Comparison of ENCODE assay signal across 18 cellular contexts in genomic region chr13:38674208-38674607, GRCh38. TPM values are rescaled to one million over a fixed set of nuclear protein-coding genes. Genes with fewer than 3 reads are reported as not detected.
DNase-seq lines count a peak whose midpoint lies in the region; ATAC-seq, FAIRE-seq and TF ChIP-seq lines count a peak whose summit lies in the region.
"Had no signal": no experiment of that assay in that cellular context is flagged by ENCODE, and none has a peak within 500 bp of the region (broad histone marks: within the 10 kb centered on the region; RNA-seq: fewer than 3 reads in every experiment).

No MANE protein-coding gene starts in this region.

- no peak overlapping the region for H2BK120ac ChIP-seq in mesenchymal stem cell (ENCODE audit: low read depth, low read length)

- H3K27ac ChIP-seq in mesenchymal stem cell (ENCODE audit: low read length, poor library complexity, severe bottlenecking) (no peak overlapping the region), small intestine (ENCODE audit: low read depth in 1 of 2, low read length in 1 of 2) (no peak overlapping the region)
- H3K27ac ChIP-seq: C4-2B, RWPE1 had no signal

- H3K4me3 Mint-ChIP-seq in osteocyte (ENCODE audit: unreplicated experiment): no peak overlapping the region
- H3K4me3 Mint-ChIP-seq in stimulated activated naive CD8-positive, alpha-beta T cell treated with anti-CD3 and anti-CD28 coated beads, Interleukin-15, amount 100 ng/mL, for 72 hours: no peak overlapping the region

- no peaks in the 10 kb centered on the region for H3K79me1 ChIP-seq in mesenchymal stem cell (replicated peaks; ENCODE audit: low read length, poor library complexity, severe bottlenecking)

- no peak overlapping the region for H2AFZ ChIP-seq in mesenchymal stem cell (ENCODE audit: low read depth, low read length)

- no peak overlapping the region for H3K4me2 ChIP-seq in mesenchymal stem cell (ENCODE audit: low read length, poor library complexity, severe bottlenecking)

- no peak for FAIRE-seq in small intestine (lab: Jason Lieb, UNC)
- FAIRE-seq: G401.6, H54 had no signal

- DNase-seq in DMS53 (lab: John Stamatoyannopoulos, UW) (peak; percentile 95), M059J (ENCODE audit: low read depth) (peak; percentile 15), RPMI7951 (ENCODE audit: low read depth) (peak; percentile 10), mesenchymal stem cell (no peak), osteocyte (ENCODE audit: extremely low spot score, unreplicated experiment) (no peak), small intestine (no peak)
- no peak for DNase-seq in stimulated activated naive CD8-positive, alpha-beta T cell treated with anti-CD3 and anti-CD28 coated beads, Interleukin-15, amount 100 ng/mL, for 72 hours
- DNase-seq: ACHN, NCI-H1694 treated with DMSO at 0.1 percent for 48 hours, NCI-H446, NCI-H774, SIG-M5 had no signal

- H3K14ac ChIP-seq in mesenchymal stem cell (ENCODE audit: low read length in 2 of 2): no peak overlapping the region

- H3K9ac ChIP-seq in mesenchymal stem cell (ENCODE audit: low read length): no peak overlapping the region

- H3K27me3 ChIP-seq in mesenchymal stem cell (ENCODE audit: control insufficient read depth in 1 of 2, insufficient read depth in 1 of 2, low read length in 2 of 2) (peaks cover 5 to 15% of the 10 kb centered on the region in 2 experiments), small intestine (ENCODE audit: control insufficient read depth in 2 of 2, insufficient read depth in 2 of 2, low read length in 2 of 2) (no peaks in the 10 kb centered on the region)

- H2AK5ac ChIP-seq in mesenchymal stem cell (ENCODE audit: low read length, severe bottlenecking): no peak overlapping the region

- no peak overlapping the region for H3K27ac Mint-ChIP-seq in osteocyte (ENCODE audit: unreplicated experiment)
- H3K27ac Mint-ChIP-seq in stimulated activated naive CD8-positive, alpha-beta T cell treated with anti-CD3 and anti-CD28 coated beads, Interleukin-15, amount 100 ng/mL, for 72 hours: peak overlapping the region in 1 of 2 donors; percentile 45

- no peaks in the 10 kb centered on the region for H3K4me1 Mint-ChIP-seq in osteocyte (ENCODE audit: unreplicated experiment)
- H3K4me1 Mint-ChIP-seq in stimulated activated naive CD8-positive, alpha-beta T cell treated with anti-CD3 and anti-CD28 coated beads, Interleukin-15, amount 100 ng/mL, for 72 hours: no peaks in the 10 kb centered on the region

- H3K27me3 Mint-ChIP-seq in osteocyte (ENCODE audit: unreplicated experiment): peaks cover 22% of the 10 kb centered on the region
- H3K27me3 Mint-ChIP-seq in stimulated activated naive CD8-positive, alpha-beta T cell treated with anti-CD3 and anti-CD28 coated beads, Interleukin-15, amount 100 ng/mL, for 72 hours: peaks cover 9% of the 10 kb centered on the region

- ATAC-seq in esophagus mucosa: peak; percentile 35
- ATAC-seq in stimulated activated naive CD8-positive, alpha-beta T cell treated with anti-CD3 and anti-CD28 coated beads, Interleukin-15, amount 100 ng/mL, for 72 hours: no peak

- WGBS in mesenchymal stem cell: 64% methylated on average over 2 of the region's 4 CpGs
- WGBS in small intestine, 3 donors: 56 to 73% (median 66%) methylated on average over 4 of the region's 4 CpGs

- no peak overlapping the region for H2BK12ac ChIP-seq in mesenchymal stem cell (ENCODE audit: low read length in 2 of 2)

- no peaks in the 10 kb centered on the region for H3K36me3 Mint-ChIP-seq in osteocyte (ENCODE audit: unreplicated experiment)

- no peak overlapping the region for H3K4ac ChIP-seq in mesenchymal stem cell (ENCODE audit: low read depth in 1 of 2, low read length in 2 of 2)

- no peak overlapping the region for H2BK15ac ChIP-seq in mesenchymal stem cell (ENCODE audit: low read depth, poor library complexity, severe bottlenecking)

- H3K4me1 ChIP-seq in mesenchymal stem cell (ENCODE audit: control insufficient read depth, insufficient read depth, low read depth, low read length): no peaks in the 10 kb centered on the region
- no peaks in the 10 kb centered on the region for H3K4me1 ChIP-seq in small intestine (ENCODE audit: control insufficient read depth in 2 of 2, insufficient read depth in 1 of 2, low read depth in 1 of 2, low read length in 1 of 2)

- H3K18ac ChIP-seq in mesenchymal stem cell (ENCODE audit: low read depth in 1 of 2, low read length in 2 of 2): no peak overlapping the region

- TF ChIP-seq CTCF in osteocyte (IDR thresholded peaks at IDR 0.05): no peak

- H3K9me3 ChIP-seq in mesenchymal stem cell (ENCODE audit: control insufficient read depth, low read length) (no peaks in the 10 kb centered on the region), small intestine (ENCODE audit: control insufficient read depth, low read depth) (no peaks in the 10 kb centered on the region)

- no peak overlapping the region for H3K4me3 ChIP-seq in mesenchymal stem cell (ENCODE audit: insufficient read depth in 1 of 2, low read depth in 1 of 2, low read length in 2 of 2)
- no peak overlapping the region for H3K4me3 ChIP-seq in small intestine (ENCODE audit: low read depth in 1 of 2, low read length in 2 of 2)

- no peaks in the 10 kb centered on the region for H3K9me3 Mint-ChIP-seq in osteocyte (ENCODE audit: unreplicated experiment)
- H3K9me3 Mint-ChIP-seq in stimulated activated naive CD8-positive, alpha-beta T cell treated with anti-CD3 and anti-CD28 coated beads, Interleukin-15, amount 100 ng/mL, for 72 hours: no peaks in the 10 kb centered on the region

- no peak overlapping the region for H2BK5ac ChIP-seq in mesenchymal stem cell (ENCODE audit: low read depth, low read length, poor library complexity, severe bottlenecking)

- H4K91ac ChIP-seq in mesenchymal stem cell (ENCODE audit: low read length): no peak overlapping the region

- no peak overlapping the region for H3K23ac ChIP-seq in mesenchymal stem cell (ENCODE audit: low read length in 2 of 2)

- no peak overlapping the region for H4K8ac ChIP-seq in mesenchymal stem cell (ENCODE audit: low read length)

- H3K36me3 ChIP-seq in mesenchymal stem cell (ENCODE audit: control insufficient read depth in 1 of 2, insufficient read depth in 2 of 2, low read depth in 1 of 2, low read length in 2 of 2) (no peaks in the 10 kb centered on the region), small intestine (ENCODE audit: control insufficient read depth in 2 of 2, insufficient read depth in 2 of 2, low read length in 2 of 2) (no peaks in the 10 kb centered on the region)

RNA-seq across cellular contexts. Expression of gene FREM2, which starts 12.7 kb away (rescaled TPM):
- total RNA-seq in M059J (2014; rRNA removed; shearing (Covaris generic)): 0.12 and 0.76 TPM in 2 replicates
- total RNA-seq in RPMI7951 (2014; rRNA removed; shearing (Covaris generic)): 0.29 and 0.36 TPM in 2 replicates
- total RNA-seq in esophagus mucosa (0.40 TPM), osteocyte (0.30 and 0.37 TPM in 2 replicates)
- under 0.01 TPM for polyA plus RNA-seq in mesenchymal stem cell (2013, experiment 1 of 2)
- not detected for polyA plus RNA-seq in mesenchymal stem cell (2013, experiment 2 of 2)
- polyA plus RNA-seq in small intestine: under 1 TPM in 1 of 3 donors, not detected in 2; 0.10 TPM
- total RNA-seq: LHCN-M2 had no signal

Comparison
In these comparisons a context has a peak if more than half of its experiments do, and no peak if none do; other contexts are left out.
1. DNase-seq: peak in DMS53 (single experiment), M059J (single experiment) and RPMI7951 (single experiment); none in mesenchymal stem cell (single experiment), osteocyte (single experiment), stimulated activated naive CD8-positive, alpha-beta T cell treated with anti-CD3 and anti-CD28 coated beads, Interleukin-15, amount 100 ng/mL, for 72 hours (0 of 2) and small intestine (single experiment).